20 cellular contexts compared by ENCODE assay signal in genomic region chr17:61556224-61557188, GRCh38. TPM values are rescaled to one million over a fixed set of nuclear protein-coding genes. Genes with fewer than 3 reads are reported as not detected.
A peak's percentile ranks its signal among the peaks of the same experiment; 100 is the strongest.
DNase-seq lines count a peak whose midpoint lies in the region; ATAC-seq, FAIRE-seq and TF ChIP-seq lines count a peak whose summit lies in the region.
"Had no signal": no experiment of that assay in that cellular context is flagged by ENCODE, and none has a peak within 500 bp of the region (broad histone marks: within the 10 kb centered on the region; RNA-seq: fewer than 3 reads in every experiment).

No MANE protein-coding gene starts in this region.

- H3K27me3 ChIP-seq in right lobe of liver (no peaks in the 10 kb centered on the region), HepG2 (ENCODE audit: control insufficient read depth in 1 of 2, insufficient read depth in 2 of 2, low read length in 2 of 2) (peaks cover 0 to 6% of the 10 kb centered on the region in 2 experiments; a peak in 1 of 5 replicates), SJCRH30 (no peaks in the 10 kb centered on the region), BE2C (no peaks in the 10 kb centered on the region)
- H3K27me3 ChIP-seq: neural progenitor cell, SJSA1 had no signal

- no peak for TF ChIP-seq CTCF in right lobe of liver (IDR thresholded peaks at IDR 0.05)
- no peak for TF ChIP-seq CTCF in HepG2 (CRISPR knock-in tag; IDR thresholded peaks at IDR 0.05)
- TF ChIP-seq CTCF in fibroblast of pulmonary artery (IDR thresholded peaks at IDR 0.05; ENCODE audit: low read length, missing control alignments): no peak
- TF ChIP-seq CTCF in BE2C (IDR thresholded peaks at IDR 0.05; ENCODE audit: low read depth, low read length): no peak

- TF ChIP-seq RAD21 in HepG2 (CRISPR knock-in tag; IDR thresholded peaks at IDR 0.05): no peak

- FAIRE-seq in HepG2 (lab: Jason Lieb, UNC): no peak

- H3K9me3 ChIP-seq in right lobe of liver (no peaks in the 10 kb centered on the region), HepG2 (ENCODE audit: low read length) (no peaks in the 10 kb centered on the region), SJCRH30 (replicated peaks) (no peaks in the 10 kb centered on the region), BE2C (no peaks in the 10 kb centered on the region)
- H3K9me3 ChIP-seq: esophagus squamous epithelium, SJSA1 had no signal

- H3K4me1 ChIP-seq in right lobe of liver: no peaks in the 10 kb centered on the region
- H3K4me1 ChIP-seq in HepG2 (ENCODE audit: insufficient read depth, low read length): peaks cover 7% of the 10 kb centered on the region
- peaks cover 31% of the 10 kb centered on the region for H3K4me1 ChIP-seq in SJCRH30
- H3K4me1 ChIP-seq in BE2C: peaks cover 6% of the 10 kb centered on the region
- H3K4me1 ChIP-seq: esophagus squamous epithelium, neural progenitor cell had no signal

- no TSS peak for BruUV-seq in HepG2 (replicated peaks; lab: Mats Ljungman, UMichigan)

- H3K9ac ChIP-seq in HepG2 (ENCODE audit: insufficient read depth, low read depth, low read length): no peak overlapping the region
- H3K9ac ChIP-seq: neural progenitor cell had no signal

- intact Hi-C loops in right lobe of liver (cut with DNase I) (no loop called here), HepG2 (cut with micrococcal nuclease; ENCODE audit: unreplicated experiment) (no loop called here)

- no peaks in the 10 kb centered on the region for H3K36me3 ChIP-seq in right lobe of liver
- no peaks in the 10 kb centered on the region for H3K36me3 ChIP-seq in HepG2 (replicated peaks in 1 of 2; ENCODE audit: control insufficient read depth in 1 of 2, insufficient read depth in 2 of 2, low read length in 2 of 2)
- no peaks in the 10 kb centered on the region for H3K36me3 ChIP-seq in SJCRH30
- no peaks in the 10 kb centered on the region for H3K36me3 ChIP-seq in BE2C
- H3K36me3 ChIP-seq: esophagus squamous epithelium, neural progenitor cell, SJSA1 had no signal

- TF ChIP-seq POLR2A in right lobe of liver (IDR thresholded peaks at IDR 0.05) (no peak), HepG2 (IDR thresholded peaks at IDR 0.05; ENCODE audit: insufficient read depth in 1 of 2, low read depth in 2 of 2, low read length in 2 of 2) (no peak)

- DNase-seq in right lobe of liver: no peak
- no peak for DNase-seq in HepG2 (ENCODE audit: low spot score)
- peak; percentile 15 to 49 for DNase-seq in SJCRH30
- DNase-seq in fibroblast of pulmonary artery (ENCODE audit: low read depth): peak; percentile 8
- DNase-seq in activated CD4-positive, alpha-beta T cell treated with anti-CD3 and anti-CD28 coated beads for 1 hour: no peak
- no peak for DNase-seq in GM19238 (ENCODE audit: insufficient read length, low spot score)
- no peak for DNase-seq in BE2C
- DNase-seq: ACHN; activated CD4-positive, alpha-beta T cell treated with anti-CD3 and anti-CD28 coated beads for 36 hours; activated CD8-positive, alpha-beta memory T cell treated with anti-CD3 and anti-CD28 coated beads, Interleukin-2, amount 10 ng/mL, durations not matched to agents 7 days and 5 days; effector CD8-positive, alpha-beta T cell; EL; esophagus squamous epithelium; Karpas-422; NCI-H1417 treated with DMSO at 0.1 percent for 48 hours; stimulated activated naive CD8-positive, alpha-beta T cell treated with anti-CD3 and anti-CD28 coated beads, Interleukin-15, Interleukin-2, amounts not matched to agents 100 U/mL and 50 U/mL, for 24 hours; T1000 had no signal

- H3K27ac ChIP-seq in right lobe of liver (no peak overlapping the region), HepG2 (ENCODE audit: extremely low read length, insufficient read depth, low read length) (no peak overlapping the region), SJCRH30 (no peak overlapping the region)
- H3K27ac ChIP-seq: esophagus squamous epithelium, neural progenitor cell, SJSA1 had no signal

- no peak overlapping the region for H2AFZ ChIP-seq in HepG2 (ENCODE audit: low read length)
- H2AFZ ChIP-seq: neural progenitor cell had no signal

- POLR2A ChIA-PET in HepG2 (lab: Yijun Ruan, JAX): no interaction called here

- H3K4me2 ChIP-seq in HepG2 (ENCODE audit: low read depth, low read length): no peak overlapping the region
- H3K4me2 ChIP-seq: neural progenitor cell had no signal

- 54% methylated on average over 10 of the region's 10 CpGs for WGBS in right lobe of liver (ENCODE audit: insufficient coverage, low coverage, low lambda C conversion rate, missing lambda C conversion rate)
- WGBS in HepG2 (ENCODE audit: low lambda C conversion rate): 21% methylated on average over 10 of the region's 10 CpGs

- H4K20me1 ChIP-seq in HepG2 (ENCODE audit: insufficient read depth, low read length): no peaks in the 10 kb centered on the region

- CTCF ChIA-PET in HepG2 (lab: Yijun Ruan, JAX; ENCODE audit: low intra/inter-chr PET ratio, low total read pairs): no interaction called here

- in situ Hi-C loops in HepG2 (cut with HindIII; ENCODE audit: extremely low pct_ligation_motif_present, low pct_unique_long_range_greater_than_20kb): loop anchor here (10.0 kb wide), 1 partner anchor 132 kb away; no protein-coding TSS in a partner anchor

- ATAC-seq in right lobe of liver: peak in 3 of 4 donors; percentile 45 to 76 (median 47)
- ATAC-seq in HepG2: no peak
- no peak for ATAC-seq in GM19455 (IDR thresholded peaks at IDR 0.05; ENCODE audit: unreplicated experiment)
- ATAC-seq: activated CD4-positive, alpha-beta T cell treated with anti-CD3 and anti-CD28 coated beads for 36 hours; activated CD8-positive, alpha-beta memory T cell treated with anti-CD3 and anti-CD28 coated beads, Interleukin-2, amount 10 ng/mL, durations not matched to agents 7 days and 5 days; stimulated activated naive CD8-positive, alpha-beta T cell treated with anti-CD3 and anti-CD28 coated beads, Interleukin-15, Interleukin-2, amounts not matched to agents 100 U/mL and 50 U/mL, for 24 hours had no signal

- H3K4me3 ChIP-seq in right lobe of liver (no peak overlapping the region), HepG2 (replicated peaks in 1 of 3; ENCODE audit: insufficient read depth in 1 of 3, low read depth in 2 of 3, low read length in 3 of 3) (no peak overlapping the region), SJCRH30 (peak overlapping the region; percentile 10; the same call in 1 of the 2 replicates), fibroblast of pulmonary artery (replicated peaks; ENCODE audit: low read depth, low read length) (no peak overlapping the region), BE2C (ENCODE audit: low read depth, low read length) (no peak overlapping the region)
- H3K4me3 ChIP-seq: esophagus squamous epithelium, neural progenitor cell, SJSA1 had no signal

- TF ChIP-seq EP300 in HepG2 (IDR thresholded peaks at IDR 0.05; ENCODE audit: low read depth in 2 of 2, low read length in 2 of 2) (no peak), HepG2 (CRISPR knock-in tag; IDR thresholded peaks at IDR 0.05; ENCODE audit: borderline replicate concordance) (no peak)

- no peaks in the 10 kb centered on the region for H3K79me2 ChIP-seq in HepG2 (ENCODE audit: insufficient read depth, low read length)

TF ChIP-seq in HepG2, 621 proteins besides CTCF, POLR2A, EP300 and RAD21 (continues in another document):
- TF ChIP-seq ZNF501 (CRISPR knock-in tag; IDR thresholded peaks at IDR 0.05): no peak
- TF ChIP-seq RARG (CRISPR knock-in tag; IDR thresholded peaks at IDR 0.05; ENCODE audit: low read depth): no peak
- no peak for TF ChIP-seq ZFP1 (CRISPR knock-in tag; IDR thresholded peaks at IDR 0.05)
- TF ChIP-seq MED8 (CRISPR knock-in tag; IDR thresholded peaks at IDR 0.05; ENCODE audit: insufficient replicate concordance): no peak
- TF ChIP-seq ADNP (CRISPR knock-in tag; IDR thresholded peaks at IDR 0.05): no peak
- no peak for TF ChIP-seq ZSCAN29 (CRISPR knock-in tag; conservative IDR thresholded peaks at IDR 0.05)
- TF ChIP-seq PRPF4 (IDR thresholded peaks at IDR 0.05; ENCODE audit: low read depth, low read length, poor library complexity, severe bottlenecking): no peak
- TF ChIP-seq ZNF749 (CRISPR knock-in tag; IDR thresholded peaks at IDR 0.05; ENCODE audit: borderline replicate concordance): no peak
- no peak for TF ChIP-seq PREB (CRISPR knock-in tag; IDR thresholded peaks at IDR 0.05)
- TF ChIP-seq RBAK (CRISPR knock-in tag; IDR thresholded peaks at IDR 0.05): no peak

RNA-seq across cellular contexts. Expression of gene NACA2, which starts 34.5 kb away (rescaled TPM):
- total RNA-seq in right lobe of liver (not detected), HepG2 (2016; rRNA removed; fragmentation: Illumina TruSeq; extraction: Trizol) (0.56 TPM in 1 of 2 replicates, not detected in the other)
- total RNA-seq in HepG2 (2016; cell fraction: cytosol; rRNA removed; fragmentation: Illumina TruSeq; extraction: Trizol; ENCODE audit: low read depth): not detected in 2 replicates
- 0.26 TPM in 1 of 2 replicates, not detected in the other for total RNA-seq in HepG2 (2016; cell fraction: insoluble cytoplasmic fraction; rRNA removed; fragmentation: Illumina TruSeq; extraction: Trizol)
- 0.24 and 0.34 TPM in 2 replicates for total RNA-seq in HepG2 (2016; cell fraction: membrane; rRNA removed; fragmentation: Illumina TruSeq; extraction: Trizol)
- total RNA-seq in HepG2 (2016; cell fraction: nucleus; rRNA removed; fragmentation: Illumina TruSeq; extraction: Trizol): not detected in 2 replicates
- polyA plus RNA-seq in HepG2 (2011; rRNA removed): 0.09 and 0.21 TPM in 2 replicates
- not detected in 2 replicates for polyA plus RNA-seq in HepG2 (2011; cell fraction: cytosol; rRNA removed)
- polyA plus RNA-seq in HepG2 (2011; cell fraction: nucleus; rRNA removed): not detected in 2 replicates
- 0.53 and 0.59 TPM in 2 replicates for polyA plus RNA-seq in HepG2 (2012)
- 0.18 and 0.19 TPM in 2 replicates for polyA plus RNA-seq in HepG2 (2016; cell fraction: cytosol; fragmentation: Illumina TruSeq; extraction: Trizol; ENCODE audit: low read depth)
- polyA plus RNA-seq in HepG2 (2016; cell fraction: insoluble cytoplasmic fraction; fragmentation: Illumina TruSeq; extraction: Trizol; ENCODE audit: low read depth): not detected in 2 replicates
- polyA plus RNA-seq in HepG2 (2016; cell fraction: membrane; fragmentation: Illumina TruSeq; extraction: Trizol; ENCODE audit: low read depth): 0.26 TPM in 1 of 2 replicates, not detected in the other
- polyA plus RNA-seq in HepG2 (2016; cell fraction: nucleus; fragmentation: Illumina TruSeq; extraction: Trizol; ENCODE audit: insufficient read depth, low read depth): not detected in 2 replicates
- polyA minus RNA-seq in HepG2 (2011; rRNA and poly(A)+ RNA removed; ENCODE audit: low replicate concordance): not detected in 2 replicates
- not detected in 2 replicates for polyA minus RNA-seq in HepG2 (2011; cell fraction: cytosol; rRNA and poly(A)+ RNA removed)
- polyA minus RNA-seq in HepG2 (2011; cell fraction: nucleus; rRNA and poly(A)+ RNA removed): not detected in 2 replicates
- not detected in 2 replicates for total RNA-seq in SJCRH30 (2014; rRNA removed; shearing (Covaris generic))
- 2.6 TPM for polyA plus RNA-seq in BE2C (2012; ENCODE audit: insufficient read depth, insufficient read length, low read depth)
- total RNA-seq: activated CD4-positive, alpha-beta T cell treated with anti-CD3 and anti-CD28 coated beads for 36 hours; activated CD8-positive, alpha-beta memory T cell treated with anti-CD3 and anti-CD28 coated beads, Interleukin-2, amount 10 ng/mL, durations not matched to agents 7 days and 5 days; esophagus squamous epithelium; SJSA1 had no signal

Comparison
In these comparisons a context has a peak if more than half of its experiments do, and no peak if none do; other contexts are left out.
1. ATAC-seq: peak in right lobe of liver (3 of 4); none in HepG2 (single experiment) and GM19455 (single experiment).
2. DNase-seq: peak in SJCRH30 (2 of 2) and fibroblast of pulmonary artery (single experiment); none in right lobe of liver (0 of 3), HepG2 (single experiment), activated CD4-positive, alpha-beta T cell treated with anti-CD3 and anti-CD28 coated beads for 1 hour (single experiment), GM19238 (single experiment) and BE2C (single experiment).